Comparison of ENCODE assay signal across 25 cellular contexts in the genomic region with DNA sequence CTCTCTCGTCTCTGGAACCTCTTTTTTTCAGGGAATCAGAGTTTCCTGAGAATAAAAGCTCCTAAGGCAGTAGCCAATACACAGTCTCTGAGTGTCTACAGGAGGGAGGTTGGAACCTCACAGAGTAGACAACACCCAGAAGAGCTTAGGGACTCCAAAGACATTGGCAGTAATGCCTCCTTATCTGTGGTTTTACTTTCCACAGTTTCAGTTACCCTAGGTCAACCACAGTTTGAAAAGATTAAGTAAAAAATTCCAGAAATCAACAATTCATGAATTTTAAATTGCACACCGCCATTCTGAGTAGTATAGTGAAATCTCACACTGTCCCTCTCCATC. TPM values are rescaled to one million over a fixed set of nuclear protein-coding genes. Genes with fewer than 3 reads are reported as not detected.
DNase-seq lines count a peak whose midpoint lies in the region; ATAC-seq, FAIRE-seq and TF ChIP-seq lines count a peak whose summit lies in the region.
"Had no signal": no experiment of that assay in that cellular context is flagged by ENCODE, and none has a peak within 500 bp of the region (broad histone marks: within the 10 kb centered on the region; RNA-seq: fewer than 3 reads in every experiment).

No MANE protein-coding gene starts in this region.

- DNase-seq in H4 (ENCODE audit: low spot score) (peak; percentile 25), SJCRH30 (no peak), astrocyte (ENCODE audit: low read depth) (peak; percentile 46), keratinocyte (ENCODE audit: low read depth, low spot score) (no peak), hippocampal formation (lab: John Stamatoyannopoulos, UW) (no peak), anterior cingulate cortex (lab: John Stamatoyannopoulos, UW) (no peak)
- no peak for DNase-seq in effector CD8-positive, alpha-beta T cell (lab: John Stamatoyannopoulos, UW)
- DNase-seq: CD4-positive, CD25-positive, alpha-beta regulatory T cell; DMS153; DND-41; GM23248; H9; NCI-H1092 treated with DMSO at 0.1 percent for 48 hours; NCI-H1436; NCI-H187; NCI-H2081 treated with DMSO at 0.1 percent for 48 hours; NCI-H2171; NCI-H226; NCI-H510A; Peyer's patch; SIG-M5 had no signal

- H2AFZ ChIP-seq in astrocyte (ENCODE audit: low read depth, low read length) (no peak overlapping the region), keratinocyte (ENCODE audit: control insufficient read depth, low read length) (peak overlapping the region; percentile 82)
- H2AFZ ChIP-seq: GM23248 had no signal

- no peak for ATAC-seq in GM21360 (IDR thresholded peaks at IDR 0.05; ENCODE audit: unreplicated experiment)

- peaks cover 7% of the 10 kb centered on the region for H3K4me1 Mint-ChIP-seq in astrocyte (ENCODE audit: low read depth, unreplicated experiment)
- H3K4me1 Mint-ChIP-seq: CD4-positive, CD25-positive, alpha-beta regulatory T cell had no signal

- H3K36me3 ChIP-seq in SJCRH30 (no peaks in the 10 kb centered on the region), astrocyte (ENCODE audit: insufficient read depth, low read length) (no peaks in the 10 kb centered on the region), keratinocyte (ENCODE audit: control insufficient read depth in 2 of 2, extremely low read depth in 1 of 2, insufficient read depth in 2 of 2, low read length in 2 of 2) (no peaks in the 10 kb centered on the region)
- H3K36me3 ChIP-seq: BLaER1, Peyer's patch had no signal

- H3K79me2 ChIP-seq in astrocyte (ENCODE audit: insufficient read depth, low read length) (no peaks in the 10 kb centered on the region), keratinocyte (ENCODE audit: control insufficient read depth, insufficient read depth, low read length) (no peaks in the 10 kb centered on the region)

- H3K27ac ChIP-seq in SJCRH30, result peak overlapping the region; percentile 21
- H3K27ac ChIP-seq in astrocyte (ENCODE audit: low read depth, low read length), result no peak overlapping the region
- no peak overlapping the region for H3K27ac ChIP-seq in keratinocyte (ENCODE audit: control insufficient read depth, insufficient read depth, low read length)
- H3K27ac ChIP-seq: BLaER1, GM23248, Peyer's patch had no signal

- H3K9me3 Mint-ChIP-seq in astrocyte (ENCODE audit: unreplicated experiment), result no peaks in the 10 kb centered on the region
- H3K9me3 Mint-ChIP-seq: CD4-positive, CD25-positive, alpha-beta regulatory T cell; H9 had no signal

- H3K9ac ChIP-seq in astrocyte (ENCODE audit: low read length), result no peak overlapping the region
- no peak overlapping the region for H3K9ac ChIP-seq in keratinocyte (ENCODE audit: control insufficient read depth, extremely low read depth, insufficient read depth, low read length)
- H3K9ac ChIP-seq: BLaER1, GM23248 had no signal

- H3K27me3 ChIP-seq in SJCRH30, result no peaks in the 10 kb centered on the region
- H3K27me3 ChIP-seq in astrocyte (ENCODE audit: insufficient read depth, low read length), result no peaks in the 10 kb centered on the region
- H3K27me3 ChIP-seq in keratinocyte (ENCODE audit: control insufficient read depth, extremely low read depth, insufficient read depth, low read length), result no peaks in the 10 kb centered on the region
- H3K27me3 ChIP-seq: BLaER1, Peyer's patch had no signal

- H4K20me1 ChIP-seq in astrocyte (ENCODE audit: insufficient read depth, low read length) (no peaks in the 10 kb centered on the region), keratinocyte (ENCODE audit: control insufficient read depth, extremely low read depth, insufficient read depth, low read length) (no peaks in the 10 kb centered on the region)
- H4K20me1 ChIP-seq: BLaER1 had no signal

- no peaks in the 10 kb centered on the region for H3K9me1 ChIP-seq in keratinocyte (ENCODE audit: control insufficient read depth, extremely low read depth, insufficient read depth, low read length)

- H3K4me3 ChIP-seq in SJCRH30 (no peak overlapping the region), astrocyte (ENCODE audit: insufficient read depth, low read depth, low read length) (no peak overlapping the region), keratinocyte (ENCODE audit: control insufficient read depth in 2 of 3, extremely low read depth in 1 of 3, insufficient read depth in 2 of 3, low read depth in 1 of 3, low read length in 3 of 3) (no peak overlapping the region)
- H3K4me3 ChIP-seq: BLaER1, GM23248, Peyer's patch had no signal

- TF ChIP-seq CTCF in astrocyte (IDR thresholded peaks at IDR 0.05; ENCODE audit: insufficient read depth, low read depth, low read length) (no peak), keratinocyte (optimal IDR thresholded peaks at IDR 0.05 in 1 of 3, IDR thresholded peaks at IDR 0.05 in 1 of 3, conservative IDR thresholded peaks at IDR 0.05 in 1 of 3; ENCODE audit: extremely low read depth in 1 of 3, insufficient read depth in 2 of 3, low read length in 3 of 3) (no peak)

- no peak overlapping the region for H3K4me3 Mint-ChIP-seq in astrocyte (ENCODE audit: unreplicated experiment)
- H3K4me3 Mint-ChIP-seq: CD4-positive, CD25-positive, alpha-beta regulatory T cell; H9 had no signal

- no peaks in the 10 kb centered on the region for H3K9me3 ChIP-seq in SJCRH30 (replicated peaks)
- no peaks in the 10 kb centered on the region for H3K9me3 ChIP-seq in astrocyte (ENCODE audit: insufficient read depth, low read depth, low read length)
- H3K9me3 ChIP-seq in keratinocyte (ENCODE audit: control insufficient read depth, low read depth, low read length), result no peaks in the 10 kb centered on the region
- H3K9me3 ChIP-seq: Peyer's patch had no signal

- H3K27me3 Mint-ChIP-seq in astrocyte (ENCODE audit: low read depth, unreplicated experiment), result no peaks in the 10 kb centered on the region

- H3K36me3 Mint-ChIP-seq in astrocyte (ENCODE audit: low read depth, unreplicated experiment), result no peaks in the 10 kb centered on the region
- H3K36me3 Mint-ChIP-seq: CD4-positive, CD25-positive, alpha-beta regulatory T cell had no signal

- dilution Hi-C loops in keratinocyte (cut with MboI; ENCODE audit: extremely low pct_ligation_motif_present, low sequenced_read_pairs), result no loop called here

- H3K4me1 ChIP-seq in SJCRH30 (peaks cover 63% of the 10 kb centered on the region), astrocyte (ENCODE audit: insufficient read depth, low read length) (no peaks in the 10 kb centered on the region), keratinocyte (ENCODE audit: control insufficient read depth, extremely low read depth, insufficient read depth, low read length) (peaks cover 11% of the 10 kb centered on the region)
- H3K4me1 ChIP-seq: Peyer's patch had no signal

- H3K27ac Mint-ChIP-seq in astrocyte (ENCODE audit: unreplicated experiment), result no peak overlapping the region
- H3K27ac Mint-ChIP-seq: CD4-positive, CD25-positive, alpha-beta regulatory T cell; H9 had no signal

- no peak for FAIRE-seq in astrocyte (lab: Jason Lieb, UNC)
- FAIRE-seq in keratinocyte (lab: Jason Lieb, UNC), result no peak
- FAIRE-seq: GM12892, GM19239 had no signal

- no peak overlapping the region for H3K4me2 ChIP-seq in astrocyte (ENCODE audit: low read length)
- peak overlapping the region; percentile 46 for H3K4me2 ChIP-seq in keratinocyte (ENCODE audit: control insufficient read depth, extremely low read depth, insufficient read depth, low read depth, low read length)

RNA-seq across cellular contexts. Expression of gene SSUH2, which starts 47.1 kb away (rescaled TPM):
- 0.06 TPM in 1 of 2 replicates, not detected in the other for total RNA-seq in H4 (2014; rRNA removed; shearing (Covaris generic))
- total RNA-seq in SJCRH30 (2014; rRNA removed; shearing (Covaris generic)), result 0.30 and 0.53 TPM in 2 replicates
- total RNA-seq in astrocyte, result not detected in 2 replicates
- 0.03 to 0.13 TPM (median 0.09 TPM) in 3 replicates for polyA plus RNA-seq in keratinocyte
- not detected for polyA plus RNA-seq in keratinocyte (2011; ENCODE audit: low read depth)
- 0.05 TPM in 1 of 2 replicates, not detected in the other for polyA plus RNA-seq in keratinocyte (2011; cell fraction: cytosol; rRNA removed)
- 0.08 and 0.13 TPM in 2 replicates for polyA plus RNA-seq in keratinocyte (2011; cell fraction: nucleus; rRNA removed)
- 0.35 TPM in 1 of 2 replicates, not detected in the other for polyA plus RNA-seq in keratinocyte (2012; ENCODE audit: low replicate concordance)
- polyA minus RNA-seq in keratinocyte, result 0.16 TPM in 1 of 3 replicates, not detected in the others
- not detected for polyA minus RNA-seq in keratinocyte (2011; cell fraction: cytosol; rRNA and poly(A)+ RNA removed)
- polyA minus RNA-seq in keratinocyte (2011; cell fraction: nucleus; rRNA and poly(A)+ RNA removed), result not detected in 2 replicates
- total RNA-seq: CD4-positive, CD25-positive, alpha-beta regulatory T cell had no signal
- polyA plus RNA-seq: CD4-positive, CD25-positive, alpha-beta regulatory T cell had no signal

Comparison
In these comparisons a context has a peak if more than half of its experiments do, and no peak if none do; other contexts are left out.
1. DNase-seq: peak in H4 (single experiment) and astrocyte (single experiment); none in SJCRH30 (0 of 2), keratinocyte (single experiment), effector CD8-positive, alpha-beta T cell (single experiment), hippocampal formation (0 of 2) and anterior cingulate cortex (0 of 58).